In genomic region chrX:53287493-53288138, GRCh38 we compare ENCODE assay signal across 8 cellular contexts. TPM values are rescaled to one million over a fixed set of nuclear protein-coding genes. Genes with fewer than 3 reads are reported as not detected.
DNase-seq lines count a peak whose midpoint lies in the region; ATAC-seq and TF ChIP-seq lines count a peak whose summit lies in the region.

No MANE protein-coding gene starts in this region.

- peaks cover 2% of the 10 kb centered on the region for H3K9me3 Mint-ChIP-seq in nephron

- no peak overlapping the region for H3K9ac ChIP-seq in Karpas-422 (ENCODE audit: low read length)

- H3K79me2 ChIP-seq in Karpas-422 (ENCODE audit: low read length) = no peaks in the 10 kb centered on the region

- no peaks in the 10 kb centered on the region for H3K9me2 ChIP-seq in Karpas-422 (replicated peaks; ENCODE audit: insufficient read depth, low read length)

- H3K4me1 ChIP-seq in esophagus squamous epithelium (peaks cover 8 to 39% (median 24%) of the 10 kb centered on the region in 3 donors), Karpas-422 (ENCODE audit: low read length) (0 out of 2 replicates have a peak, but pooled peaks cover 3% of the 10 kb centered on the region)

- H3K36me3 ChIP-seq in esophagus squamous epithelium (no peaks in the 10 kb centered on the region), Karpas-422 (ENCODE audit: insufficient read depth, low read length) (no peaks in the 10 kb centered on the region)

- DNase-seq in GM04504 (ENCODE audit: low read depth) (peak; percentile 51), NCI-H2196 (lab: John Stamatoyannopoulos, UW; ENCODE audit: unreplicated experiment) (peak; percentile 24), esophagus squamous epithelium (lab: John Stamatoyannopoulos, UW) (no peak), dedifferentiated amniotic fluid mesenchymal stem cell (ENCODE audit: extremely low spot score) (no peak), Karpas-422 (no peak)
- peak; percentile 36 for DNase-seq in activated CD8-positive, alpha-beta memory T cell treated with anti-CD3 and anti-CD28 coated beads, Interleukin-2, amount 50 U/mL, for 4 hours

- peak overlapping the region in 3 of 4 donors; percentile 57 to 77 (median 67) for H3K27ac ChIP-seq in esophagus squamous epithelium
- H3K27ac ChIP-seq in Karpas-422 (ENCODE audit: low read length) = no peak overlapping the region

- H3K27me3 ChIP-seq in esophagus squamous epithelium = no peaks in the 10 kb centered on the region
- no peaks in the 10 kb centered on the region for H3K27me3 ChIP-seq in Karpas-422 (ENCODE audit: low read length)

- H3K4me3 ChIP-seq in esophagus squamous epithelium (peak overlapping the region in 1 of 4 donors; percentile 35), Karpas-422 (ENCODE audit: low read length) (no peak overlapping the region)

- H3K4me1 Mint-ChIP-seq in nephron = peaks cover 58% of the 10 kb centered on the region

- no peak overlapping the region for H2AFZ ChIP-seq in Karpas-422 (ENCODE audit: low read length)

- H4K20me1 ChIP-seq in Karpas-422 (ENCODE audit: insufficient read depth, low read depth, low read length) = no peaks in the 10 kb centered on the region

- 0 to 21% methylated on average over 4 to 9 of the region's 11 CpGs for WGBS in esophagus squamous epithelium, 2 donors

- no peak overlapping the region for H3K4me3 Mint-ChIP-seq in nephron

- no peak for TF ChIP-seq CTCF in esophagus squamous epithelium (IDR thresholded peaks at IDR 0.05)
- no peak for TF ChIP-seq CTCF in nephron (IDR thresholded peaks at IDR 0.05; ENCODE audit: unreplicated experiment in 3 of 3)

- H3K27ac Mint-ChIP-seq in nephron = peak overlapping the region; percentile 50 to 76 (median 59)

- no peaks in the 10 kb centered on the region for H3K36me3 Mint-ChIP-seq in nephron (ENCODE audit: low read depth)

- no peak overlapping the region for H3K4me2 ChIP-seq in Karpas-422 (ENCODE audit: low read depth, low read length, poor library complexity, severe bottlenecking)

- H3K9me3 ChIP-seq in esophagus squamous epithelium (no peaks in the 10 kb centered on the region), Karpas-422 (ENCODE audit: low read length) (no peaks in the 10 kb centered on the region)

- H3K27me3 Mint-ChIP-seq in nephron (ENCODE audit: low read depth) = no peaks in the 10 kb centered on the region

- intact Hi-C loops in esophagus squamous epithelium (cut with DNase I) = no loop called here

- no peak for ATAC-seq in HG03095 (IDR thresholded peaks at IDR 0.05; ENCODE audit: unreplicated experiment)

- TF ChIP-seq POLR2A in esophagus squamous epithelium (IDR thresholded peaks at IDR 0.05) = no peak

RNA-seq across cellular contexts. Expression of gene IQSEC2, which starts 6.2 kb away (rescaled TPM):
- 10 to 100 TPM in 3 of 4 donors, 1 to 10 TPM in 1; 6.9 to 12.7 (median 10.4) TPM for total RNA-seq in esophagus squamous epithelium
- 0.07 TPM in 1 of 2 replicates, not detected in the other for total RNA-seq in Karpas-422 (2014; rRNA removed; shearing (Covaris generic); ENCODE audit: low replicate concordance)

Comparison
In these comparisons a context has a peak if more than half of its experiments do, and no peak if none do; other contexts are left out.
1. DNase-seq: peak in GM04504 (single experiment), NCI-H2196 (single experiment) and activated CD8-positive, alpha-beta memory T cell treated with anti-CD3 and anti-CD28 coated beads, Interleukin-2, amount 50 U/mL, for 4 hours (single experiment); none in esophagus squamous epithelium (single experiment), dedifferentiated amniotic fluid mesenchymal stem cell (single experiment) and Karpas-422 (single experiment).